15 cellular contexts compared by ENCODE assay signal in the genomic region with DNA sequence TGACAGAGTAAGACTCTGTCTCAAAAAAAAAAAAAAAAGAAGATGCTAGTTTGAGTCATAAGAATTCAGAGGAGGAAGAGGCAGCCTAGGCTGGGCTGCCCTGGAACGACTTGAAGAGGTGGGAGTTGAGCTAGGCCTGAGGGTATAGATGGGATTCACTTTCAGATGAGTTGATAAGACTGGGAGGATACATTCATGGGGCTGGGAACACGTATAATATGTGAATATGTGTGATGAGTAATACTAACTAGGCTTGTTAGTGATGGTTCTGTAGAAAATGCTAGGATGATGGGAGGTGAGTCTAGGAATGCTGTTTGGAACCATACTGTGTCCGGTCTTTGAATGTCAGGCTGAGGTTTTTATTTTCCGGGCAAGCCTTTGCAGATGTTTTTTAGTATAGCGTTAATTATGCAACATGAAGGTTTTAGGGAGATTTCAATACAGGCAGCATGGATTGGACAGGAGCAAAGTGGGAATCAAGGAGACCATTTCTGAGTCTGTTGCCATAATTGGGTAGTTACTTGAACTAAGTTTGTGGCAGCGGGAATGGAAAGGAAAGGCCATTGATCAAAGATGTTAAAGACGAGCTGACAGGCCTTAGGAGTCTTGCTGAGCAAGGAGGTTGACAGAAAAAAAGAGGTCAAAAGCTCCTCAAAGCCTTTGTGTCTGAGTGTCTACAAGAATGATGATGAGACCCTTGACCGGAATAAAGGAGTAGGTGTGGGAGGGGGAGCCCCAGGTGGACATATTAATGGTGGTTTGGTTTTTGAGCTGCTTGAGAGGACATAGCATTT. TPM values are rescaled to one million over a fixed set of nuclear protein-coding genes. Genes with fewer than 3 reads are reported as not detected.
DNase-seq lines count a peak whose midpoint lies in the region; ATAC-seq and TF ChIP-seq lines count a peak whose summit lies in the region.
"Had no signal": no experiment of that assay in that cellular context is flagged by ENCODE, and none has a peak within 500 bp of the region (broad histone marks: within the 10 kb centered on the region; RNA-seq: fewer than 3 reads in every experiment).

No MANE protein-coding gene starts in this region.

- H3K27me3 ChIP-seq in cardiac muscle cell (no peaks in the 10 kb centered on the region), RWPE2 (ENCODE audit: insufficient read depth, poor library complexity, severe bottlenecking) (no peaks in the 10 kb centered on the region)

- H3K9me3 Mint-ChIP-seq in progenitor cell of endocrine pancreas (ENCODE audit: low read depth), result no peaks in the 10 kb centered on the region
- H3K9me3 Mint-ChIP-seq: CD4-positive, alpha-beta T cell; stimulated activated naive B cell treated with anti-CD40 and anti-IgM and Interleukin-4, amounts not matched to agents 10 μg/mL and 1 μg/mL and 100 μg/mL, for 72 hours had no signal

- peaks cover 64% of the 10 kb centered on the region for H3K4me1 ChIP-seq in cardiac muscle cell (ENCODE audit: low read depth)
- H3K4me1 ChIP-seq in RWPE2 (ENCODE audit: insufficient read depth, poor library complexity, severe bottlenecking), result no peaks in the 10 kb centered on the region

- peaks cover 43% of the 10 kb centered on the region for H3K36me3 Mint-ChIP-seq in progenitor cell of endocrine pancreas (ENCODE audit: insufficient read depth)
- H3K36me3 Mint-ChIP-seq: stimulated activated naive B cell treated with anti-CD40 and anti-IgM and Interleukin-4, amounts not matched to agents 10 μg/mL and 1 μg/mL and 100 μg/mL, for 72 hours had no signal

- peak overlapping the region; percentile 1 for H3K27ac Mint-ChIP-seq in progenitor cell of endocrine pancreas
- H3K27ac Mint-ChIP-seq: CD4-positive, alpha-beta T cell; stimulated activated naive B cell treated with anti-CD40 and anti-IgM and Interleukin-4, amounts not matched to agents 10 μg/mL and 1 μg/mL and 100 μg/mL, for 72 hours had no signal

- H3K4me3 ChIP-seq in cardiac muscle cell (no peak overlapping the region), RWPE2 (ENCODE audit: severe bottlenecking) (no peak overlapping the region), fibroblast of villous mesenchyme (ENCODE audit: low read depth, low read length) (no peak overlapping the region)

- H3K4me1 Mint-ChIP-seq in progenitor cell of endocrine pancreas (ENCODE audit: low read depth), result peaks cover 45% of the 10 kb centered on the region
- H3K4me1 Mint-ChIP-seq: stimulated activated naive B cell treated with anti-CD40 and anti-IgM and Interleukin-4, amounts not matched to agents 10 μg/mL and 1 μg/mL and 100 μg/mL, for 72 hours had no signal

- intact Hi-C loops in left ventricle myocardium superior (cut with micrococcal nuclease), result loop anchor here (5.0 kb wide), 1 partner anchor 49 kb away; no protein-coding TSS in a partner anchor

- H3K27me3 Mint-ChIP-seq in progenitor cell of endocrine pancreas, result no peaks in the 10 kb centered on the region
- H3K27me3 Mint-ChIP-seq: stimulated activated naive B cell treated with anti-CD40 and anti-IgM and Interleukin-4, amounts not matched to agents 10 μg/mL and 1 μg/mL and 100 μg/mL, for 72 hours had no signal

- H3K9me3 ChIP-seq in cardiac muscle cell (ENCODE audit: low read depth) (no peaks in the 10 kb centered on the region), RWPE2 (ENCODE audit: severe bottlenecking) (no peaks in the 10 kb centered on the region)

- no peak for TF ChIP-seq CTCF in cardiac muscle cell (IDR thresholded peaks at IDR 0.05; ENCODE audit: low read depth, low read length)
- no peak for TF ChIP-seq CTCF in RWPE2 (IDR thresholded peaks at IDR 0.05; ENCODE audit: poor library complexity, severe bottlenecking)
- TF ChIP-seq CTCF in fibroblast of villous mesenchyme (IDR thresholded peaks at IDR 0.05; ENCODE audit: insufficient read depth, low read depth, low read length), result no peak
- TF ChIP-seq CTCF in progenitor cell of endocrine pancreas (IDR thresholded peaks at IDR 0.05; ENCODE audit: unreplicated experiment), result no peak

- peaks cover 17% of the 10 kb centered on the region for H3K36me3 ChIP-seq in cardiac muscle cell
- H3K36me3 ChIP-seq in RWPE2 (ENCODE audit: low read depth), result no peaks in the 10 kb centered on the region; the same call in 1 of the 2 replicates

- H3K27ac ChIP-seq in cardiac muscle cell (peak overlapping the region; percentile 69), RWPE2 (ENCODE audit: poor library complexity, severe bottlenecking) (no peak overlapping the region)

- H3K4me3 Mint-ChIP-seq in progenitor cell of endocrine pancreas (ENCODE audit: low read depth), result peak overlapping the region; percentile 0
- H3K4me3 Mint-ChIP-seq: CD4-positive, alpha-beta T cell; stimulated activated naive B cell treated with anti-CD40 and anti-IgM and Interleukin-4, amounts not matched to agents 10 μg/mL and 1 μg/mL and 100 μg/mL, for 72 hours had no signal

- ATAC-seq in left ventricle myocardium superior, result no peak
- ATAC-seq in RWPE2 (ENCODE audit: low read depth), result peak; percentile 62; the same call in 2 of the 3 replicates
- no peak for ATAC-seq in HG02884 (IDR thresholded peaks at IDR 0.05; ENCODE audit: unreplicated experiment)
- no peak for ATAC-seq in HG03342 (IDR thresholded peaks at IDR 0.05; ENCODE audit: unreplicated experiment)
- ATAC-seq: stimulated activated naive B cell treated with anti-CD40 and anti-IgM and Interleukin-4, amounts not matched to agents 10 μg/mL and 1 μg/mL and 100 μg/mL, for 72 hours had no signal

- DNase-seq in cardiac muscle cell (ENCODE audit: low read depth in 1 of 2, low spot score in 1 of 2), result no peak
- DNase-seq in left ventricle myocardium superior, result no peak
- DNase-seq in RWPE2 (ENCODE audit: low spot score), result no peak
- peak; percentile 74 for DNase-seq in fibroblast of villous mesenchyme (ENCODE audit: low read depth)
- no peak for DNase-seq in progenitor cell of endocrine pancreas (ENCODE audit: low spot score, unreplicated experiment)
- no peak for DNase-seq in stimulated activated CD4-positive, alpha-beta T cell treated with anti-CD3 and anti-CD28 coated beads, Interleukin-4, amount 100 ng/mL, for 1 hour
- DNase-seq: activated CD4-positive, alpha-beta T cell treated with anti-CD3 and anti-CD28 coated beads for 4 hours; activated CD8-positive, alpha-beta memory T cell treated with anti-CD3 and anti-CD28 coated beads, Interleukin-2, amount 50 U/mL, for 4 hours; activated naive CD4-positive, alpha-beta T cell treated with Interleukin-2 at 50 U/mL for 16 hours; CD4-positive, alpha-beta T cell; DMS79 treated with DMSO at 0.1 percent for 48 hours; NCI-H524 treated with DMSO at 0.1 percent for 48 hours; stimulated activated naive B cell treated with anti-CD40 and anti-IgM and Interleukin-4, amounts not matched to agents 10 μg/mL and 1 μg/mL and 100 μg/mL, for 72 hours had no signal

RNA-seq across cellular contexts. Expression of gene PLEKHA5, which starts 9.2 kb away (rescaled TPM):
- total RNA-seq in cardiac muscle cell (53.7 and 88.4 TPM in 2 replicates), left ventricle myocardium superior (62.5 TPM), fibroblast of villous mesenchyme (31.6 and 37.1 TPM in 2 replicates), progenitor cell of endocrine pancreas (195 and 232 TPM in 2 replicates)
- polyA plus RNA-seq in cardiac muscle cell, result 103 and 127 TPM in 2 replicates
